8 cellular contexts compared by ENCODE assay signal in the genomic region with DNA sequence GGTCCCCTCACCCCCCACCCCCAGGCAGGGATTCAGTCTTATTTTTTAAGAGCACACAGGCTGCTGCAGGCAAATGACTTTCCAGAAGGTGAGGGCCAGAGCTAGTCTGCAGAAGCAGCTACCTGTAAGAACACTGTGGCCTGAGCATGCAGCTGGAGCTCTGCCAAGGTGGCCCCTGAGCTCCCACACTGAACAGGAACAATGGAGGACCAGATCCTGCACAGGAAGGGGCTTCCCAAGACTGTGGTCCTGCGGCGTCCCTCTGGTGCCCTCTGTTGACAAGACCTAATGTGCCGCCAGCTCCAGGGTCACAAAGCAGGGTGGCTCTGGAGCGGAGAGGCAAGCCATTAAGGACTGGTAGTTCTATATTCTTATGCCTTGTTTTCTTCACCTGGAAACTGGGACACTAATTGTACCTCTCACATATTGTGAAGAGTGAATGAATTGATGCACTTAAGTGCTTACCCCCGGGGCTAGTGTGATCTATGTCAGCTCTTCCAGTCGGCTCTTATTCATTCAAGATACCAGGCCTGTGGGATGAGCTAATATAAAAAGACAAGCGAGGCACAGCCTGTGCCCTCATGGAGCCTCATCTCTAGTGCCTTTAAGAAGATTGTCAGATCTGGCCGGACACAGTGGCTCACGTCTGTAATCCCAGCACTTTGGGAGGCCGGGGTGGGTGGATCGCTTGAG. TPM values are rescaled to one million over a fixed set of nuclear protein-coding genes. Genes with fewer than 3 reads are reported as not detected.
DNase-seq lines count a peak whose midpoint lies in the region; ATAC-seq lines count a peak whose summit lies in the region.

No MANE protein-coding gene starts in this region.

- no peak overlapping the region for H3K27ac Mint-ChIP-seq in activated naive CD4-positive, alpha-beta T cell treated with anti-CD3 and anti-CD28 coated beads, Interleukin-2, amount 50 U/mL, for 72 hours

- ATAC-seq in GM21360 (IDR thresholded peaks at IDR 0.05; ENCODE audit: unreplicated experiment) (peak; percentile 78), GM21526 (IDR thresholded peaks at IDR 0.05; ENCODE audit: low FRiP score, unreplicated experiment) (no peak), GM18867 (IDR thresholded peaks at IDR 0.05; ENCODE audit: unreplicated experiment) (no peak)
- ATAC-seq in activated naive CD4-positive, alpha-beta T cell treated with anti-CD3 and anti-CD28 coated beads, Interleukin-2, amount 50 U/mL, for 72 hours = peak; percentile 59 to 74

- no peaks in the 10 kb centered on the region for H3K9me3 Mint-ChIP-seq in activated naive CD4-positive, alpha-beta T cell treated with anti-CD3 and anti-CD28 coated beads, Interleukin-2, amount 50 U/mL, for 72 hours

- H3K36me3 Mint-ChIP-seq in activated naive CD4-positive, alpha-beta T cell treated with anti-CD3 and anti-CD28 coated beads, Interleukin-2, amount 50 U/mL, for 72 hours = no peaks in the 10 kb centered on the region

- DNase-seq in Ammon's horn (ENCODE audit: low spot score) (peak; percentile 29), NCI-H2171 treated with DMSO at 0.1 percent for 48 hours (lab: John Stamatoyannopoulos, UW) (peak; percentile 61), iPS-NIHi11 (ENCODE audit: low spot score) (peak; percentile 84)
- peak in 1 of 2 donors; percentile 33 for DNase-seq in activated naive CD4-positive, alpha-beta T cell treated with anti-CD3 and anti-CD28 coated beads, Interleukin-2, amount 50 U/mL, for 72 hours (ENCODE audit: low spot score in 2 of 2)
- peak; percentile 15 to 25 for DNase-seq in stimulated activated CD4-positive, alpha-beta T cell treated with anti-CD3 and anti-CD28 coated beads, Interleukin-4, amount 100 ng/mL, for 48 hours (ENCODE audit: low read depth in 2 of 2)

RNA-seq across cellular contexts. Expression of gene BEND7, which starts 8.0 kb away (rescaled TPM):
- not detected for total RNA-seq in activated naive CD4-positive, alpha-beta T cell treated with anti-CD3 and anti-CD28 coated beads, Interleukin-2, amount 50 U/mL, for 72 hours

RNA-seq across cellular contexts. Expression of gene PRPF18, which starts 49.9 kb away (rescaled TPM):
- total RNA-seq in activated naive CD4-positive, alpha-beta T cell treated with anti-CD3 and anti-CD28 coated beads, Interleukin-2, amount 50 U/mL, for 72 hours = 10 to 100 TPM; 19.9 to 31.2 TPM

Comparison
In these comparisons a context has a peak if more than half of its experiments do, and no peak if none do; other contexts are left out.
1. ATAC-seq: peak in GM21360 (single experiment) and activated naive CD4-positive, alpha-beta T cell treated with anti-CD3 and anti-CD28 coated beads, Interleukin-2, amount 50 U/mL, for 72 hours (2 of 2); none in GM21526 (single experiment) and GM18867 (single experiment).